In the genomic region with DNA sequence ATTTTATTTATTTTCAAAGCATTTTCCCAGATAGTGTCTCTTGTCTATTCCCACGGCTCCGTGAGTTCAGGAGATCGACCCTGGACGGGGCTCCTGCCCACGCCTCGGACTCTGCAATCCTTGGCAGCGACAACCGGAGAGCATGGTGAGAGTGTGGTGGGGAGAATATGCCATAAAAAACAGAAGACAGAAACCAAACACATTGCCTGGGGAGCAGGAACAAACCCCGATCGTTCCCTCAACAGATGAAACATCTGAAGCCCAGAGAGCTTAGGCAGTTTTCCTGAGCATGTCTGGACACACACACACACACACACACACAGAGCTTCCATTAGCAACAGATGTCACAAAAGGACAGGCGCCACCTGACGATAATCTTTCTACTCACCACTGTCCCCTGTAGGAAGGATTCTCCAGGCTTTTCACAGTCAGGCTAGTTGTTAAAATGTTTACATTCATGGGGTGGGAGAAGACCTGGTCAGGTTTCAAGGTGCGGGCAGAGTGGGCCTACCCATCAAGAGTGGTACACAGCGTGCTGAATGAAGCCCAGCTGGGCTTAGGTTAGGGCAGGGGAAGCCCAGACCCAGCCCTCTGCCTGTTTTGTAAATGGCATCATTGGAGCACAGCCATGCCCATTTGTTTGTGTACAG, we compare ENCODE assay signal across 9 cellular contexts.
A peak's percentile ranks its signal among the peaks of the same experiment; 100 is the strongest.
DNase-seq lines count a peak whose midpoint lies in the region; ATAC-seq, FAIRE-seq and TF ChIP-seq lines count a peak whose summit lies in the region.
"Had no signal": no experiment of that assay in that cellular context is flagged by ENCODE, and none has a peak within 500 bp of the region (broad histone marks: within the 10 kb centered on the region; RNA-seq: fewer than 3 reads in every experiment).

No MANE protein-coding gene starts in this region.

- H4K5ac ChIP-seq in H1 (ENCODE audit: insufficient read length, low read depth, low read length): no peak overlapping the region

- no peaks in the 10 kb centered on the region for H3K36me3 ChIP-seq in H7 (replicated peaks; ENCODE audit: control insufficient read depth, insufficient read depth, low read length)
- no peaks in the 10 kb centered on the region for H3K36me3 ChIP-seq in H1 (ENCODE audit: control insufficient read depth in 2 of 4, insufficient read depth in 4 of 4, low read length in 3 of 4)
- H3K36me3 ChIP-seq in sigmoid colon: no peaks in the 10 kb centered on the region

- H2BK5ac ChIP-seq in H1 (ENCODE audit: low read depth, low read length): peak overlapping the region; percentile 44; the same call in 1 of the 2 replicates

- no peak overlapping the region for H2BK120ac ChIP-seq in H1 (replicated peaks; ENCODE audit: low read depth, low read length)

- H3K4me1 ChIP-seq in H1 (replicated peaks in 1 of 4; ENCODE audit: control insufficient read depth in 3 of 4, insufficient read depth in 4 of 4, low read length in 3 of 4): peaks cover 0 to 1% (median 0%) of the 10 kb centered on the region in 4 experiments; a peak in 1 of 7 replicates
- H3K4me1 ChIP-seq in sigmoid colon: peaks cover 0 to 9% (median 6%) of the 10 kb centered on the region in 4 donors

- no peak overlapping the region for H3K4ac ChIP-seq in H1 (replicated peaks; ENCODE audit: insufficient read length, low read depth, low read length)

- CTCF ChIA-PET in H1 (lab: Charles Lee; ENCODE audit: partially characterized antibody): interaction anchor here (0.9 to 2.8 kb wide), 3 partner anchors 9 to 186 kb away, joined by 3 to 12 read pairs (median 4); no protein-coding TSS in a partner anchor

- H3K23me2 ChIP-seq in H1 (ENCODE audit: low read depth, low read length): no peaks in the 10 kb centered on the region

- H2AK5ac ChIP-seq in H1 (ENCODE audit: low read depth, low read length): no peak overlapping the region

- no peak for ATAC-seq in HG03460 (IDR thresholded peaks at IDR 0.05; ENCODE audit: unreplicated experiment)
- ATAC-seq in HG02981 (IDR thresholded peaks at IDR 0.05; ENCODE audit: unreplicated experiment): no peak
- no peak for ATAC-seq in GM19395 (IDR thresholded peaks at IDR 0.05; ENCODE audit: unreplicated experiment)

- intact Hi-C loops in sigmoid colon (cut with DNase I): no loop called here

- H2BK15ac ChIP-seq in H1 (ENCODE audit: low read length): no peak overlapping the region; the same call in 1 of the 2 replicates

- no peak overlapping the region for H3K4me3 ChIP-seq in H7 (ENCODE audit: insufficient read depth, low read depth, low read length)
- no peak overlapping the region for H3K4me3 ChIP-seq in H1 (ENCODE audit: extremely low read depth in 1 of 4, insufficient read depth in 2 of 4, low read depth in 3 of 4, low read length in 4 of 4)
- no peak overlapping the region for H3K4me3 ChIP-seq in sigmoid colon

- no peak overlapping the region for H2AFZ ChIP-seq in H1 (ENCODE audit: low read length)

- TF ChIP-seq CTCF in H1 (IDR thresholded peaks at IDR 0.05; ENCODE audit: control extremely low read depth in 1 of 3, insufficient read depth in 1 of 3, low read depth in 1 of 3, low read length in 3 of 3): peak in 2 of 3 experiments; percentile 22 to 48; a peak in 2 of 4 replicates
- peak in 1 of 4 experiments; percentile 13 for TF ChIP-seq CTCF in sigmoid colon (IDR thresholded peaks at IDR 0.05)

- H4K8ac ChIP-seq in H1 (ENCODE audit: extremely low read depth, insufficient read depth, low read length): no peak overlapping the region

- H3K23ac ChIP-seq in H1 (ENCODE audit: insufficient read length): no peak overlapping the region

- H3K79me1 ChIP-seq in H1 (ENCODE audit: low read depth, low read length): no peaks in the 10 kb centered on the region

- no peak overlapping the region for H3K56ac ChIP-seq in H1 (replicated peaks; ENCODE audit: insufficient read length, low read depth, low read length)

- no peaks in the 10 kb centered on the region for H4K20me1 ChIP-seq in H1 (replicated peaks in 1 of 2; ENCODE audit: control insufficient read depth in 1 of 2, insufficient read depth in 2 of 2, low read length in 2 of 2)

- no peak for FAIRE-seq in H1 (lab: Jason Lieb, UNC)

- H3K9me3 ChIP-seq in H1 (ENCODE audit: insufficient read depth in 2 of 2, low read depth in 1 of 2, low read length in 1 of 2) (peaks cover 4 to 13% of the 10 kb centered on the region in 2 experiments; a peak in 3 of 4 replicates), sigmoid colon (peaks cover 0 to 2% (median 0%) of the 10 kb centered on the region in 4 donors)

- DNase-seq in H7: peak; percentile 66
- peak; percentile 41 for DNase-seq in NCI-H2196 treated with DMSO at 0.1 percent for 48 hours (lab: John Stamatoyannopoulos, UW; ENCODE audit: unreplicated experiment)
- peak in 1 of 2 experiments; percentile 41 for DNase-seq in H1 (ENCODE audit: low read depth in 1 of 2, low spot score in 2 of 2)
- DNase-seq in sigmoid colon: no peak
- no peak for DNase-seq in central memory CD4-positive, alpha-beta T cell

- H3K79me2 ChIP-seq in H1 (ENCODE audit: control insufficient read depth in 1 of 2, insufficient read depth in 2 of 2, low read length in 2 of 2): no peaks in the 10 kb centered on the region

- H4K91ac ChIP-seq in H1 (replicated peaks; ENCODE audit: insufficient read length, low read length): no peak overlapping the region

- TF ChIP-seq EP300 in H1 (IDR thresholded peaks at IDR 0.05; ENCODE audit: borderline replicate concordance in 1 of 2, low read depth in 2 of 2, low read length in 2 of 2): no peak
- no peak for TF ChIP-seq EP300 in sigmoid colon (IDR thresholded peaks at IDR 0.05)

- H3K18ac ChIP-seq in H1 (ENCODE audit: extremely low read depth, low read length): no peak overlapping the region

- no peaks in the 10 kb centered on the region for H3K27me3 ChIP-seq in H7 (ENCODE audit: control insufficient read depth, insufficient read depth, low read length)
- H3K27me3 ChIP-seq in H1 (replicated peaks in 1 of 4; ENCODE audit: control insufficient read depth in 3 of 4, extremely low read depth in 1 of 4, insufficient read depth in 3 of 4, low read length in 3 of 4): peaks cover 0 to 2% (median under 1%) of the 10 kb centered on the region in 4 experiments; a peak in 2 of 7 replicates
- H3K27me3 ChIP-seq in sigmoid colon: no peaks in the 10 kb centered on the region

- 85% methylated on average over 14 of the region's 14 CpGs; no CpG with 5 or more reads in 1 of the 2 experiments for WGBS in H1 (ENCODE audit: extremely low coverage in 1 of 2, insufficient coverage in 1 of 2, insufficient read length in 1 of 2, insufficient replicate concordance in 2 of 2, low coverage in 1 of 2, low lambda C conversion rate in 2 of 2, missing lambda C conversion rate in 1 of 2), 2 experiments
- 47 to 70% methylated on average over 14 of the region's 14 CpGs for WGBS in sigmoid colon, 2 donors

- peak; percentile 29 to 46; a peak in 3 of 4 replicates for TF ChIP-seq RAD21 in H1 (IDR thresholded peaks at IDR 0.05 in 1 of 2, conservative IDR thresholded peaks at IDR 0.05 in 1 of 2; ENCODE audit: low read depth in 2 of 2, low read length in 2 of 2)

- H3K14ac ChIP-seq in H1 (ENCODE audit: insufficient read length): no peak overlapping the region

- H3K27ac ChIP-seq in H1 (ENCODE audit: low read depth, low read length) (no peak overlapping the region), sigmoid colon (peak overlapping the region; percentile 63 to 76 (median 70))
- H3K27ac ChIP-seq: KMS-11 had no signal

- no peak overlapping the region for H3K9ac ChIP-seq in H1 (replicated peaks in 1 of 4; ENCODE audit: extremely low read depth in 1 of 4, low read depth in 3 of 4, low read length in 3 of 4)
- H3K9ac ChIP-seq: KMS-11 had no signal

- no peak overlapping the region for H3K4me2 ChIP-seq in H1 (ENCODE audit: insufficient read depth in 1 of 2, low read depth in 2 of 2, low read length in 2 of 2)
- H3K4me2 ChIP-seq: KMS-11 had no signal

- no peak overlapping the region for H2BK20ac ChIP-seq in H1 (ENCODE audit: low read length)

- TF ChIP-seq POLR2A in H1 (IDR thresholded peaks at IDR 0.05; ENCODE audit: control extremely low read depth in 1 of 2, low read depth in 2 of 2, low read length in 2 of 2): no peak
- no peak for TF ChIP-seq POLR2A in sigmoid colon (IDR thresholded peaks at IDR 0.05)

- POLR2A ChIA-PET in H1 (lab: Charles Lee; ENCODE audit: partially characterized antibody): no interaction called here

- H2BK12ac ChIP-seq in H1 (ENCODE audit: low read depth, low read length): no peak overlapping the region

TF ChIP-seq in H1, 55 proteins besides CTCF, POLR2A, EP300 and RAD21:
- 0 out of 2 replicates have a peak, but pooled peaks have one; percentile 37 for TF ChIP-seq TEAD4 (IDR thresholded peaks at IDR 0.05; ENCODE audit: low read depth, low read length)
- 0 out of 2 replicates have a peak, but pooled peaks have one; percentile 10 for TF ChIP-seq YY1 (IDR thresholded peaks at IDR 0.05; ENCODE audit: low read depth, low read length)
- TF ChIP-seq ZNF274 (IDR thresholded peaks at IDR 0.05; ENCODE audit: borderline replicate concordance, extremely low read depth, low read length): no peak
- no peak for TF ChIP-seq CHD1 (IDR thresholded peaks at IDR 0.05; ENCODE audit: low read depth, low read length)
- no peak for TF ChIP-seq SIRT6 (IDR thresholded peaks at IDR 0.05; ENCODE audit: low read length)

Comparison
In these comparisons a context has a peak if more than half of its experiments do, and no peak if none do; other contexts are left out.
1. DNase-seq: peak in H7 (single experiment) and NCI-H2196 treated with DMSO at 0.1 percent for 48 hours (single experiment); none in sigmoid colon (single experiment) and central memory CD4-positive, alpha-beta T cell (single experiment).